ENCODE assay signal across 8 cellular contexts in the genomic region with DNA sequence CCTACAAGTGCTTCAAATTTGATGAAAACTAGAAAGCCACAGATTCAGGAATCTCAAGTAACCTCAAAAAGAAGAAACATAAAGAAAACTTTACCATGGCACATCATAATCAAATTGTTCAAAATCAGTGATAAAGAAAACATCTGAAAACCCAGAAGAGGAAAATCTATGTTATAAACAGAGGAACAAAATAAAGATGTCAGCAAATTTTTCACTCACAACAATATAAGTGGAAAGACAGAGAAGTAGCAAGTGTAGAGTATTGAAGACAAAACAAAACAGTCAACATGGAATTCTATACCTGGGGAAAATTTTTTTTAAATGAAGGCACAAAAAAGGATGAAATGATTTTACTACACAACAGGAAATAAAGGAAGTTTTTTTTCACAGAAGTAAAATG.
"Had no signal": no experiment of that assay in that cellular context is flagged by ENCODE, and none has a peak within 500 bp of the region (broad histone marks: within the 10 kb centered on the region; RNA-seq: fewer than 3 reads in every experiment).

No MANE protein-coding gene starts in this region.

- H3K27ac ChIP-seq: HL-60 had no signal

- H3K36me3 Mint-ChIP-seq: IgD-negative memory B cell had no signal

- H3K4me3 Mint-ChIP-seq: GM23338, H9, IgD-negative memory B cell had no signal

- H3K4me2 ChIP-seq: GM23338 had no signal

- H2AFZ ChIP-seq: GM23338 had no signal

- H3K4me3 ChIP-seq: GM23338 had no signal

- DNase-seq: H9, HCEC 1CT, KG1 had no signal

- H3K4me1 Mint-ChIP-seq: H9, IgD-negative memory B cell had no signal

- H3K27ac Mint-ChIP-seq: GM23338, H9, IgD-negative memory B cell had no signal

- FAIRE-seq: H1, H54 had no signal

- ATAC-seq: GM23338 had no signal

- H3K27me3 Mint-ChIP-seq: IgD-negative memory B cell had no signal
